In the genomic region with DNA sequence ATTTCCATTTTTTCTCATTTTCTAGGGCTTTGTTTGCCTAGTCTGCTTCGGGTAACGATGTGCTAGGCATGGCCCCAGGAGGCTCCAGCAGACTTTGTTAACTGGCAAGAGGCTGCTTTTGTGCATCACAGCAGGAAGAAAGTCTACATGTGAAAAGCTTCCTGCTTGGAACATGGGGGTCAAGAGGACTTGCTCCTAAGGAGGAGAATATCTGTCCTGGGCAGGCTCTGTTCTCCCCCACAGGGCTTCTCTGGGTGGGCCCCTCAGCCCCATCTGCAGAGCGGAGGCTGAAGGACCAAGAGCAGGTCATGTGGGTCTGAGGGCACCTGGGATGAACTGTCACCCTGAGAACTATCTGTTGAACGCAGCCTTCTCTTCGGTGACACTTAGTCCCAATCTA, we compare ENCODE assay signal across 31 cellular contexts.
A peak's percentile ranks its signal among the peaks of the same experiment; 100 is the strongest.
DNase-seq lines count a peak whose midpoint lies in the region; ATAC-seq and TF ChIP-seq lines count a peak whose summit lies in the region.
"Had no signal": no experiment of that assay in that cellular context is flagged by ENCODE, and none has a peak within 500 bp of the region (broad histone marks: within the 10 kb centered on the region; RNA-seq: fewer than 3 reads in every experiment).

No MANE protein-coding gene starts in this region.

- no CpG with 5 or more reads among the region's 5 CpGs for WGBS in mesendoderm (ENCODE audit: extremely low coverage, insufficient coverage, low lambda C conversion rate)

- POLR2A ChIA-PET in GM10248 (lab: Yijun Ruan, JAX): interaction anchor here (0.6 kb wide), 1 partner anchor 144 kb away, joined by 3 read pairs; no protein-coding TSS in a partner anchor

- no peak overlapping the region for H3K9ac ChIP-seq in mesendoderm (ENCODE audit: low read length)

- no peak overlapping the region for H2BK15ac ChIP-seq in mesendoderm (replicated peaks; ENCODE audit: low read depth)

- peaks cover 6% of the 10 kb centered on the region for H3K27me3 Mint-ChIP-seq in dendritic cell treated with granulocyte-macrophage colony-stimulating factor and Interleukin-4, amounts not matched to agents 40 ng/mL and 50 ng/mL, for 4 days
- H3K27me3 Mint-ChIP-seq: B cell had no signal

- ATAC-seq in GM21717 (IDR thresholded peaks at IDR 0.05; ENCODE audit: unreplicated experiment) (no peak), GM21367 (IDR thresholded peaks at IDR 0.05; ENCODE audit: unreplicated experiment) (no peak)
- no peak for ATAC-seq in activated CD4-positive, CD25-positive, alpha-beta regulatory T cell treated with anti-CD3 and anti-CD28 coated beads, Interleukin-2, amount 50 U/mL, for 24 hours
- ATAC-seq: activated CD8-positive, alpha-beta memory T cell treated with anti-CD3 and anti-CD28 coated beads, Interleukin-2, amount 10 ng/mL, durations not matched to agents 7 days and 5 days; activated T-cell treated with anti-CD3 and anti-CD28 coated beads, Interleukin-2, amount 50 U/mL, for 4 hours; naive thymus-derived CD4-positive, alpha-beta T cell; psoas muscle had no signal

- no peak overlapping the region for H4K8ac ChIP-seq in mesendoderm (ENCODE audit: low read depth, low read length)

- no peak for TF ChIP-seq CTCF in GM10248 (IDR thresholded peaks at IDR 0.05; ENCODE audit: control extremely low read depth, extremely low read depth, low read depth, missing control alignments)

- peak overlapping the region; percentile 48 for H2AK5ac ChIP-seq in mesendoderm (ENCODE audit: low read length)

- H3K79me2 ChIP-seq in mesendoderm (ENCODE audit: control insufficient read depth, insufficient read depth, low read length): no peaks in the 10 kb centered on the region

- peak overlapping the region; percentile 75 for H2BK5ac ChIP-seq in mesendoderm (ENCODE audit: low read length)

- no peak overlapping the region for H3K4me3 Mint-ChIP-seq in dendritic cell treated with granulocyte-macrophage colony-stimulating factor and Interleukin-4, amounts not matched to agents 40 ng/mL and 50 ng/mL, for 4 days
- H3K4me3 Mint-ChIP-seq: activated CD8-positive, alpha-beta memory T cell treated with anti-CD3 and anti-CD28 coated beads, Interleukin-2, amount 10 ng/mL, durations not matched to agents 7 days and 5 days; activated T-cell treated with anti-CD3 and anti-CD28 coated beads, Interleukin-2, amount 50 U/mL, for 4 hours; HFFc6; naive thymus-derived CD4-positive, alpha-beta T cell; type B pancreatic cell had no signal

- no peak overlapping the region for H4K5ac ChIP-seq in mesendoderm (ENCODE audit: low read length)

- intact Hi-C loops in dendritic cell treated with granulocyte-macrophage colony-stimulating factor and Interleukin-4, amounts not matched to agents 40 ng/mL and 50 ng/mL, for 4 days (cut with micrococcal nuclease): no loop called here

- no peak overlapping the region for H2BK120ac ChIP-seq in mesendoderm (ENCODE audit: low read depth, low read length)

- H3K27ac Mint-ChIP-seq in dendritic cell treated with granulocyte-macrophage colony-stimulating factor and Interleukin-4, amounts not matched to agents 40 ng/mL and 50 ng/mL, for 4 days: peak overlapping the region; percentile 3
- H3K27ac Mint-ChIP-seq: activated CD8-positive, alpha-beta memory T cell treated with anti-CD3 and anti-CD28 coated beads, Interleukin-2, amount 10 ng/mL, durations not matched to agents 7 days and 5 days; HFFc6; type B pancreatic cell had no signal

- no peak overlapping the region for H3K23ac ChIP-seq in mesendoderm (ENCODE audit: low read length)

- no peak overlapping the region for H3K4me3 ChIP-seq in mesendoderm (ENCODE audit: low read length)
- H3K4me3 ChIP-seq: ascending aorta, GM12878, lower lobe of right lung, psoas muscle had no signal

- no peak overlapping the region for H3K18ac ChIP-seq in mesendoderm (ENCODE audit: low read length)

- H3K27ac ChIP-seq in mesendoderm (ENCODE audit: low read depth, low read length): no peak overlapping the region
- H3K27ac ChIP-seq: ascending aorta, lower lobe of right lung, psoas muscle had no signal

- H3K36me3 Mint-ChIP-seq in dendritic cell treated with granulocyte-macrophage colony-stimulating factor and Interleukin-4, amounts not matched to agents 40 ng/mL and 50 ng/mL, for 4 days (ENCODE audit: low read depth): no peaks in the 10 kb centered on the region
- H3K36me3 Mint-ChIP-seq: activated CD8-positive, alpha-beta memory T cell treated with anti-CD3 and anti-CD28 coated beads, Interleukin-2, amount 10 ng/mL, durations not matched to agents 7 days and 5 days; CD4-positive, alpha-beta memory T cell; type B pancreatic cell had no signal

- H3K27me3 ChIP-seq in mesendoderm (ENCODE audit: insufficient read depth, low read length, poor library complexity): no peaks in the 10 kb centered on the region
- H3K27me3 ChIP-seq: ascending aorta had no signal

- no peaks in the 10 kb centered on the region for H3K9me3 Mint-ChIP-seq in dendritic cell treated with granulocyte-macrophage colony-stimulating factor and Interleukin-4, amounts not matched to agents 40 ng/mL and 50 ng/mL, for 4 days
- H3K9me3 Mint-ChIP-seq: activated T-cell treated with anti-CD3 and anti-CD28 coated beads, Interleukin-2, amount 50 U/mL, for 4 hours; CD4-positive, alpha-beta memory T cell; HFFc6; type B pancreatic cell had no signal

- CTCF ChIA-PET in GM10248 (lab: Yijun Ruan, JAX): interaction anchor here (0.9 to 6.7 kb wide), 4 partner anchors 12 to 376 kb away, joined by 3 to 47 read pairs (median 9); no protein-coding TSS in a partner anchor

- peaks cover 17% of the 10 kb centered on the region for H3K4me1 Mint-ChIP-seq in dendritic cell treated with granulocyte-macrophage colony-stimulating factor and Interleukin-4, amounts not matched to agents 40 ng/mL and 50 ng/mL, for 4 days (ENCODE audit: low read depth)

- no peak overlapping the region for H3K4ac ChIP-seq in mesendoderm (ENCODE audit: low read depth, low read length)

- no peaks in the 10 kb centered on the region for H3K36me3 ChIP-seq in mesendoderm (ENCODE audit: control insufficient read depth, insufficient read depth, low read length)
- H3K36me3 ChIP-seq: ascending aorta, lower lobe of right lung had no signal

- DNase-seq in ELF-1 (ENCODE audit: low read depth, low spot score) (peak; percentile 62), NCI-H146 (lab: John Stamatoyannopoulos, UW) (peak; percentile 85), mesendoderm (peak; percentile 54), GM10248 (ENCODE audit: extremely low spot score) (no peak)
- DNase-seq: ACHN; activated CD4-positive, CD25-positive, alpha-beta regulatory T cell; activated CD8-positive, alpha-beta memory T cell treated with anti-CD3 and anti-CD28 coated beads, Interleukin-2, amount 10 ng/mL, durations not matched to agents 7 days and 5 days; activated gamma-delta T cell treated with Interleukin-2 at 50 U/mL for 16 hours; activated T-cell treated with anti-CD3 and anti-CD28 coated beads, Interleukin-2, amount 50 U/mL, for 4 hours; CD4-positive, alpha-beta memory T cell; effector CD4-positive, alpha-beta T cell; erythroblast; HFFc6; lower lobe of right lung; naive thymus-derived CD4-positive, alpha-beta T cell; NCI-H1092 treated with DMSO at 0.1 percent for 48 hours; NCI-H2029 treated with DMSO at 0.1 percent for 48 hours; NCI-H345; NCI-H774; occipital lobe; psoas muscle; stimulated activated CD4-positive, alpha-beta T cell treated with anti-CD3 and anti-CD28 coated beads, Interleukin-4, amount 100 ng/mL, for 4 hours; T-helper 1 cell had no signal

- peaks cover 13% of the 10 kb centered on the region for H3K4me1 ChIP-seq in mesendoderm (ENCODE audit: control insufficient read depth, low read depth, low read length)
- H3K4me1 ChIP-seq: ascending aorta, lower lobe of right lung, psoas muscle had no signal

- H3K4me2 ChIP-seq in mesendoderm (ENCODE audit: low read length): no peak overlapping the region

- no peaks in the 10 kb centered on the region for H3K79me1 ChIP-seq in mesendoderm (ENCODE audit: low read length)

- peak overlapping the region; percentile 30 for H3K56ac ChIP-seq in mesendoderm (ENCODE audit: low read length)
